In the genomic region with DNA sequence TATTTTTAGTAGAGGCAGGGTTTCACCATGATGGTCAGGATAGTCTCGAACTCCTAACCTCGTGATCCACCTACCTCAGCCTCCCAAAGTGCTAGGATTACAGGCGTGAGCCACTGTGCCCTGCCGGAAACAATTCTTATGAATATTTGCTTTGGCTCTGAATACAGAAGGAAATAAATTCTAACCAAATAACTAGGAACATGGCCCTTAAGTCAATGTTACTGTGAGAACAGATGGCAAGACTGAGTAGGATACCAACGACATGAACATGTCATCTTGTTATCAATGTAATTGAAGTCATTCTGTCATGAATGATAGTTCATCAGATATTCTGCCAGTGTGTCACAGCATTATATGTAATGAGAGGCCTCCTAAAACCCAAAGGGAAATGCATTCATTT, we compare ENCODE assay signal across 18 cellular contexts.
A peak's percentile ranks its signal among the peaks of the same experiment; 100 is the strongest.
DNase-seq lines count a peak whose midpoint lies in the region; ATAC-seq and TF ChIP-seq lines count a peak whose summit lies in the region.
"Had no signal": no experiment of that assay in that cellular context is flagged by ENCODE, and none has a peak within 500 bp of the region (broad histone marks: within the 10 kb centered on the region; RNA-seq: fewer than 3 reads in every experiment).

No MANE protein-coding gene starts in this region.

- peaks cover 18% of the 10 kb centered on the region for H3K9me3 Mint-ChIP-seq in WTC11

- no peaks in the 10 kb centered on the region for H3K27me3 Mint-ChIP-seq in WTC11 (ENCODE audit: low read depth)

- H2AFZ ChIP-seq in neural cell (ENCODE audit: low read depth, low read length) = no peak overlapping the region

- H3K4me1 Mint-ChIP-seq in WTC11 = peaks cover 4% of the 10 kb centered on the region; the same call in 1 of the 2 replicates

- no peak for TF ChIP-seq CTCF in C4-2B (conservative IDR thresholded peaks at IDR 0.05)
- no peak for TF ChIP-seq CTCF in LNCaP clone FGC (IDR thresholded peaks at IDR 0.05; ENCODE audit: control insufficient read depth, extremely low read depth, insufficient read depth)
- no peak for TF ChIP-seq CTCF in neural cell (IDR thresholded peaks at IDR 0.05; ENCODE audit: poor library complexity, severe bottlenecking)
- no peak for TF ChIP-seq CTCF in WTC11 (IDR thresholded peaks at IDR 0.05)

- ATAC-seq in left colon (peak; percentile 69), WTC11 (no peak), GM21786 (IDR thresholded peaks at IDR 0.05; ENCODE audit: unreplicated experiment) (no peak)
- ATAC-seq: CD8-positive, alpha-beta T cell had no signal

- POLR2A ChIA-PET in WTC11 (lab: Charles Lee) = no interaction called here

- H3K36me3 ChIP-seq in neural cell (ENCODE audit: insufficient read depth, low read length) (no peaks in the 10 kb centered on the region), H7 (replicated peaks; ENCODE audit: control insufficient read depth, insufficient read depth, low read length) (no peaks in the 10 kb centered on the region)
- H3K36me3 ChIP-seq: BE2C, BLaER1 had no signal

- H3K36me3 Mint-ChIP-seq in WTC11 = no peaks in the 10 kb centered on the region
- H3K36me3 Mint-ChIP-seq: CD8-positive, alpha-beta T cell had no signal

- peak; percentile 84 for TF ChIP-seq EP300 in neural cell (conservative IDR thresholded peaks at IDR 0.05; ENCODE audit: poor library complexity, severe bottlenecking)

- H3K9me2 ChIP-seq in neural cell (ENCODE audit: insufficient read depth, low read length) = no peaks in the 10 kb centered on the region

- intact Hi-C loops in left colon (cut with DNase I, micrococcal nuclease) = no loop called here

- peak; percentile 70 for DNase-seq in LNCaP clone FGC (ENCODE audit: low read depth)
- no peak for DNase-seq in left colon
- no peak for DNase-seq in WTC11 (ENCODE audit: low spot score)
- DNase-seq in H7 = no peak
- DNase-seq: 8988T; ACHN; BE2C; C1 segment of cervical spinal cord; Caco-2; Calu3; CD4-positive, alpha-beta T cell; CD8-positive, alpha-beta T cell; DMS79 treated with DMSO at 0.1 percent for 48 hours; GF-D8 had no signal

- H3K27ac ChIP-seq in C4-2B (peak overlapping the region; percentile 30; the same call in 1 of the 2 replicates), neural cell (ENCODE audit: low read length) (no peak overlapping the region)
- H3K27ac ChIP-seq: BLaER1 had no signal

- H3K27ac Mint-ChIP-seq in WTC11 = no peak overlapping the region
- H3K27ac Mint-ChIP-seq: CD4-positive, alpha-beta T cell; CD8-positive, alpha-beta T cell had no signal

- no peak overlapping the region for H3K9ac ChIP-seq in neural cell (ENCODE audit: low read length)
- H3K9ac ChIP-seq: BLaER1 had no signal

- no peak for TF ChIP-seq RAD21 in neural cell (conservative IDR thresholded peaks at IDR 0.05)

- H3K9me3 ChIP-seq in neural cell (ENCODE audit: low read length) = no peaks in the 10 kb centered on the region
- H3K9me3 ChIP-seq: BE2C, BLaER1, Caco-2 had no signal

- H3F3A ChIP-seq in neural cell (ENCODE audit: insufficient read depth, low read length, poor library complexity, severe bottlenecking) = no peaks in the 10 kb centered on the region

- H3K4me3 ChIP-seq in LNCaP clone FGC (ENCODE audit: low read depth, low read length) (no peak overlapping the region), neural cell (ENCODE audit: low read length) (no peak overlapping the region), H7 (ENCODE audit: insufficient read depth, low read depth, low read length) (no peak overlapping the region)
- H3K4me3 ChIP-seq: BLaER1 had no signal

- H3K4me2 ChIP-seq in neural cell (ENCODE audit: low read length) = no peak overlapping the region
- H3K4me2 ChIP-seq: BLaER1 had no signal

- no peaks in the 10 kb centered on the region for H3K27me3 ChIP-seq in neural cell (ENCODE audit: insufficient read depth, low read depth, low read length)
- no peaks in the 10 kb centered on the region for H3K27me3 ChIP-seq in H7 (ENCODE audit: control insufficient read depth, insufficient read depth, low read length)
- H3K27me3 ChIP-seq: BE2C, BLaER1 had no signal

- H3K79me2 ChIP-seq in neural cell (replicated peaks; ENCODE audit: insufficient read depth, low read length) = no peaks in the 10 kb centered on the region

- H4K20me1 ChIP-seq in neural cell (ENCODE audit: insufficient read depth) = no peaks in the 10 kb centered on the region
- H4K20me1 ChIP-seq: BLaER1 had no signal

- no peak overlapping the region for H3K4me3 Mint-ChIP-seq in WTC11
- H3K4me3 Mint-ChIP-seq: CD4-positive, alpha-beta T cell; CD8-positive, alpha-beta T cell had no signal

- CTCF ChIA-PET in WTC11 (lab: Charles Lee) = no interaction called here

TF ChIP-seq in neural cell, 6 proteins besides CTCF, POLR2A, EP300 and RAD21:
- TF ChIP-seq POLR2AphosphoS5 (IDR thresholded peaks at IDR 0.05) (peak; percentile 34), SMC3 (conservative IDR thresholded peaks at IDR 0.05; ENCODE audit: poor library complexity) (no peak), MXI1 (conservative IDR thresholded peaks at IDR 0.05; ENCODE audit: poor library complexity, severe bottlenecking) (no peak), EZH2 (IDR thresholded peaks at IDR 0.05; ENCODE audit: borderline replicate concordance, insufficient read depth, low read length, poor library complexity, severe bottlenecking) (no peak), TAF1 (IDR thresholded peaks at IDR 0.05; ENCODE audit: low read depth) (no peak)
- TF ChIP-seq, protein P1, sequence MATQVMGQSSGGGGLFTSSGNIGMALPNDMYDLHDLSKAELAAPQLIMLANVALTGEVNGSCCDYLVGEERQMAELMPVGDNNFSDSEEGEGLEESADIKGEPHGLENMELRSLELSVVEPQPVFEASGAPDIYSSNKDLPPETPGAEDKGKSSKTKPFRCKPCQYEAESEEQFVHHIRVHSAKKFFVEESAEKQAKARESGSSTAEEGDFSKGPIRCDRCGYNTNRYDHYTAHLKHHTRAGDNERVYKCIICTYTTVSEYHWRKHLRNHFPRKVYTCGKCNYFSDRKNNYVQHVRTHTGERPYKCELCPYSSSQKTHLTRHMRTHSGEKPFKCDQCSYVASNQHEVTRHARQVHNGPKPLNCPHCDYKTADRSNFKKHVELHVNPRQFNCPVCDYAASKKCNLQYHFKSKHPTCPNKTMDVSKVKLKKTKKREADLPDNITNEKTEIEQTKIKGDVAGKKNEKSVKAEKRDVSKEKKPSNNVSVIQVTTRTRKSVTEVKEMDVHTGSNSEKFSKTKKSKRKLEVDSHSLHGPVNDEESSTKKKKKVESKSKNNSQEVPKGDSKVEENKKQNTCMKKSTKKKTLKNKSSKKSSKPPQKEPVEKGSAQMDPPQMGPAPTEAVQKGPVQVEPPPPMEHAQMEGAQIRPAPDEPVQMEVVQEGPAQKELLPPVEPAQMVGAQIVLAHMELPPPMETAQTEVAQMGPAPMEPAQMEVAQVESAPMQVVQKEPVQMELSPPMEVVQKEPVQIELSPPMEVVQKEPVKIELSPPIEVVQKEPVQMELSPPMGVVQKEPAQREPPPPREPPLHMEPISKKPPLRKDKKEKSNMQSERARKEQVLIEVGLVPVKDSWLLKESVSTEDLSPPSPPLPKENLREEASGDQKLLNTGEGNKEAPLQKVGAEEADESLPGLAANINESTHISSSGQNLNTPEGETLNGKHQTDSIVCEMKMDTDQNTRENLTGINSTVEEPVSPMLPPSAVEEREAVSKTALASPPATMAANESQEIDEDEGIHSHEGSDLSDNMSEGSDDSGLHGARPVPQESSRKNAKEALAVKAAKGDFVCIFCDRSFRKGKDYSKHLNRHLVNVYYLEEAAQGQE (IDR thresholded peaks at IDR 0.05; ENCODE audit: borderline replicate concordance) = no peak
TF ChIP-seq in neural cell: peak in this region for 1.

TF ChIP-seq in WTC11, 78 proteins besides CTCF, POLR2A, EP300 and RAD21 (continues in another document):
- TF ChIP-seq ATF1 (CRISPR knock-in tag; IDR thresholded peaks at IDR 0.05) (no peak), ZNF416 (CRISPR knock-in tag; IDR thresholded peaks at IDR 0.05) (no peak), FOXJ3 (CRISPR knock-in tag; IDR thresholded peaks at IDR 0.05; ENCODE audit: borderline replicate concordance) (no peak), ETV6 (CRISPR knock-in tag; IDR thresholded peaks at IDR 0.05) (no peak), MYBL2 (CRISPR knock-in tag; IDR thresholded peaks at IDR 0.05) (no peak), ZNF317 (CRISPR knock-in tag; IDR thresholded peaks at IDR 0.05; ENCODE audit: borderline replicate concordance, low read depth) (no peak), NR1H2 (CRISPR knock-in tag; IDR thresholded peaks at IDR 0.05) (no peak)
- TF ChIP-seq, protein P2, sequence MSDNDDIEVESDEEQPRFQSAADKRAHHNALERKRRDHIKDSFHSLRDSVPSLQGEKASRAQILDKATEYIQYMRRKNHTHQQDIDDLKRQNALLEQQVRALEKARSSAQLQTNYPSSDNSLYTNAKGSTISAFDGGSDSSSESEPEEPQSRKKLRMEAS (CRISPR knock-in tag; IDR thresholded peaks at IDR 0.05) = no peak
- TF ChIP-seq, protein P3, sequence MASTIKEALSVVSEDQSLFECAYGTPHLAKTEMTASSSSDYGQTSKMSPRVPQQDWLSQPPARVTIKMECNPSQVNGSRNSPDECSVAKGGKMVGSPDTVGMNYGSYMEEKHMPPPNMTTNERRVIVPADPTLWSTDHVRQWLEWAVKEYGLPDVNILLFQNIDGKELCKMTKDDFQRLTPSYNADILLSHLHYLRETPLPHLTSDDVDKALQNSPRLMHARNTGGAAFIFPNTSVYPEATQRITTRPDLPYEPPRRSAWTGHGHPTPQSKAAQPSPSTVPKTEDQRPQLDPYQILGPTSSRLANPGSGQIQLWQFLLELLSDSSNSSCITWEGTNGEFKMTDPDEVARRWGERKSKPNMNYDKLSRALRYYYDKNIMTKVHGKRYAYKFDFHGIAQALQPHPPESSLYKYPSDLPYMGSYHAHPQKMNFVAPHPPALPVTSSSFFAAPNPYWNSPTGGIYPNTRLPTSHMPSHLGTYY (CRISPR knock-in tag; IDR thresholded peaks at IDR 0.05) = no peak
- TF ChIP-seq, protein P4, sequence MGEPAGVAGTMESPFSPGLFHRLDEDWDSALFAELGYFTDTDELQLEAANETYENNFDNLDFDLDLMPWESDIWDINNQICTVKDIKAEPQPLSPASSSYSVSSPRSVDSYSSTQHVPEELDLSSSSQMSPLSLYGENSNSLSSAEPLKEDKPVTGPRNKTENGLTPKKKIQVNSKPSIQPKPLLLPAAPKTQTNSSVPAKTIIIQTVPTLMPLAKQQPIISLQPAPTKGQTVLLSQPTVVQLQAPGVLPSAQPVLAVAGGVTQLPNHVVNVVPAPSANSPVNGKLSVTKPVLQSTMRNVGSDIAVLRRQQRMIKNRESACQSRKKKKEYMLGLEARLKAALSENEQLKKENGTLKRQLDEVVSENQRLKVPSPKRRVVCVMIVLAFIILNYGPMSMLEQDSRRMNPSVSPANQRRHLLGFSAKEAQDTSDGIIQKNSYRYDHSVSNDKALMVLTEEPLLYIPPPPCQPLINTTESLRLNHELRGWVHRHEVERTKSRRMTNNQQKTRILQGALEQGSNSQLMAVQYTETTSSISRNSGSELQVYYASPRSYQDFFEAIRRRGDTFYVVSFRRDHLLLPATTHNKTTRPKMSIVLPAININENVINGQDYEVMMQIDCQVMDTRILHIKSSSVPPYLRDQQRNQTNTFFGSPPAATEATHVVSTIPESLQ (CRISPR knock-in tag; IDR thresholded peaks at IDR 0.05) = no peak
